3 cellular contexts compared by ENCODE assay signal in the genomic region with DNA sequence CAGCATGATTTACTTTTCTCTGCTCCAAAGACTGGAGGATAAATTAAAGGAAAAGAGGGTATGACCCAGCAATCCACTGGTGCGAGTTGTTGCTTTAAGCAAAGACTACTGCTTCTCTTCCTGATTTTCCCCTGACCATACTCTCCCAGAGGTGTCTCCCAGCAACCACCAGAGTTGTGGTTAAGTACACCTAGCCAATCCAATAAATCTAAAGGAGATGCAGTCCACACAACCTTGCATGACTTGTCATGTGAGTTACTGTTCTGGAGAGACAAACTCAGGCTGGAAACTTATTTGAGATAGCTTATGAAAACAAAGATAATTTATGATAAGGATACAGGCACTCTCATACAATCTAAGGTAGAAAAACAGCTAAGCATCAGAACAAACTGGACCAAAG.
TF ChIP-seq lines count a peak whose summit lies in the region.

No MANE protein-coding gene starts in this region.

TF ChIP-seq in SK-N-SH treated with all-trans-retinoic acid at 6 μM for 48 hours, 23 proteins besides CTCF, POLR2A, EP300 and RAD21 (continued from another document):
- TF ChIP-seq ZFP3 (CRISPR knock-in tag; IDR thresholded peaks at IDR 0.05): no peak
- TF ChIP-seq, protein P1, sequence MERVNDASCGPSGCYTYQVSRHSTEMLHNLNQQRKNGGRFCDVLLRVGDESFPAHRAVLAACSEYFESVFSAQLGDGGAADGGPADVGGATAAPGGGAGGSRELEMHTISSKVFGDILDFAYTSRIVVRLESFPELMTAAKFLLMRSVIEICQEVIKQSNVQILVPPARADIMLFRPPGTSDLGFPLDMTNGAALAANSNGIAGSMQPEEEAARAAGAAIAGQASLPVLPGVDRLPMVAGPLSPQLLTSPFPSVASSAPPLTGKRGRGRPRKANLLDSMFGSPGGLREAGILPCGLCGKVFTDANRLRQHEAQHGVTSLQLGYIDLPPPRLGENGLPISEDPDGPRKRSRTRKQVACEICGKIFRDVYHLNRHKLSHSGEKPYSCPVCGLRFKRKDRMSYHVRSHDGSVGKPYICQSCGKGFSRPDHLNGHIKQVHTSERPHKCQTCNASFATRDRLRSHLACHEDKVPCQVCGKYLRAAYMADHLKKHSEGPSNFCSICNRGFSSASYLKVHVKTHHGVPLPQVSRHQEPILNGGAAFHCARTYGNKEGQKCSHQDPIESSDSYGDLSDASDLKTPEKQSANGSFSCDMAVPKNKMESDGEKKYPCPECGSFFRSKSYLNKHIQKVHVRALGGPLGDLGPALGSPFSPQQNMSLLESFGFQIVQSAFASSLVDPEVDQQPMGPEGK (CRISPR knock-in tag; IDR thresholded peaks at IDR 0.05; ENCODE audit: borderline replicate concordance): no peak

TF ChIP-seq in SK-N-SH, 30 proteins besides CTCF, POLR2A, EP300 and RAD21 (continued from another document):
- TF ChIP-seq FOSL2 (IDR thresholded peaks at IDR 0.05; ENCODE audit: borderline replicate concordance, low read depth) (no peak), FOXM1 (IDR thresholded peaks at IDR 0.05; ENCODE audit: low read depth) (no peak), RFX5 (IDR thresholded peaks at IDR 0.05; ENCODE audit: low read length) (no peak), TEAD4 (IDR thresholded peaks at IDR 0.05; ENCODE audit: borderline replicate concordance, insufficient read depth) (no peak), NRF1 (IDR thresholded peaks at IDR 0.05; ENCODE audit: low read depth, low read length) (no peak), YY1 (IDR thresholded peaks at IDR 0.05; ENCODE audit: low read depth) (no peak), SIN3A (IDR thresholded peaks at IDR 0.05; ENCODE audit: borderline replicate concordance, low read depth, low read length) (no peak), JUND (IDR thresholded peaks at IDR 0.05) (no peak), ELF1 (IDR thresholded peaks at IDR 0.05) (no peak), MXI1 (IDR thresholded peaks at IDR 0.05; ENCODE audit: low read depth, low read length) (no peak), PBX3 (IDR thresholded peaks at IDR 0.05) (no peak), SMC3 (IDR thresholded peaks at IDR 0.05; ENCODE audit: low read depth, low read length) (no peak)
- TF ChIP-seq, protein P2, sequence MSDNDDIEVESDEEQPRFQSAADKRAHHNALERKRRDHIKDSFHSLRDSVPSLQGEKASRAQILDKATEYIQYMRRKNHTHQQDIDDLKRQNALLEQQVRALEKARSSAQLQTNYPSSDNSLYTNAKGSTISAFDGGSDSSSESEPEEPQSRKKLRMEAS (IDR thresholded peaks at IDR 0.05; ENCODE audit: low read depth): no peak
- TF ChIP-seq, protein P3, sequence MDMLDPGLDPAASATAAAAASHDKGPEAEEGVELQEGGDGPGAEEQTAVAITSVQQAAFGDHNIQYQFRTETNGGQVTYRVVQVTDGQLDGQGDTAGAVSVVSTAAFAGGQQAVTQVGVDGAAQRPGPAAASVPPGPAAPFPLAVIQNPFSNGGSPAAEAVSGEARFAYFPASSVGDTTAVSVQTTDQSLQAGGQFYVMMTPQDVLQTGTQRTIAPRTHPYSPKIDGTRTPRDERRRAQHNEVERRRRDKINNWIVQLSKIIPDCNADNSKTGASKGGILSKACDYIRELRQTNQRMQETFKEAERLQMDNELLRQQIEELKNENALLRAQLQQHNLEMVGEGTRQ (IDR thresholded peaks at IDR 0.05; ENCODE audit: borderline replicate concordance, low read depth, low read length): no peak

TF ChIP-seq in K562, 482 proteins besides CTCF, POLR2A, EP300 and RAD21:
- no peak for TF ChIP-seq BMI1 (IDR thresholded peaks at IDR 0.05; ENCODE audit: low read length)
- TF ChIP-seq RFX1 (IDR thresholded peaks at IDR 0.05): peak; percentile 34
- peak; percentile 34 for TF ChIP-seq MEIS2 (IDR thresholded peaks at IDR 0.05; ENCODE audit: partially characterized antibody)
- TF ChIP-seq FOXJ2 (tag; IDR thresholded peaks at IDR 0.05): 0 out of 2 replicates have a peak, but pooled peaks have one; percentile 36
TF ChIP-seq in K562: peak in this region for 3.
